ENCODE assay signal across 8 cellular contexts in genomic region chr9:2621678-2622360, GRCh38. TPM values are rescaled to one million over a fixed set of nuclear protein-coding genes. Genes with fewer than 3 reads are reported as not detected.
DNase-seq lines count a peak whose midpoint lies in the region; TF ChIP-seq lines count a peak whose summit lies in the region.

TSS of gene VLDLR (plus strand) at chr9:2621787. CDS start at chr9:2622190, 403 bp downstream.

- intact Hi-C loops in esophagus squamous epithelium (cut with DNase I) (loop anchor here (5.0 kb wide), 1 partner anchor 215 kb away; no protein-coding TSS in a partner anchor), testis (cut with DNase I; ENCODE audit: low total_unique reads) (no loop called here)

- no peaks in the 10 kb centered on the region for H3K9me3 ChIP-seq in esophagus squamous epithelium
- no peaks in the 10 kb centered on the region for H3K9me3 ChIP-seq in muscle layer of colon (ENCODE audit: low read length)
- H3K9me3 ChIP-seq in testis: no peaks in the 10 kb centered on the region

- 0% methylated on average over 2 to 6 of the region's 71 CpGs for WGBS in esophagus squamous epithelium, 2 donors
- WGBS in testis, 2 donors: 1% methylated on average over 19 to 48 of the region's 71 CpGs

- TF ChIP-seq CTCF in HFF-Myc (IDR thresholded peaks at IDR 0.05; ENCODE audit: low read depth, low read length, missing control alignments) (no peak), esophagus squamous epithelium (IDR thresholded peaks at IDR 0.05) (no peak), testis (IDR thresholded peaks at IDR 0.05) (no peak)

- H3K9ac ChIP-seq in muscle layer of colon (ENCODE audit: low read length): no peak within 1 kb of the TSS

- H3K36me3 ChIP-seq in esophagus squamous epithelium (no peaks in the 10 kb centered on the region), muscle layer of colon (ENCODE audit: insufficient read depth, low read length) (no peaks in the 10 kb centered on the region), testis (ENCODE audit: low read depth, missing control alignments) (no peaks in the 10 kb centered on the region)

- H3K27ac ChIP-seq in esophagus squamous epithelium (peak within 1 kb of the TSS; percentile 82 to 91 (median 86)), muscle layer of colon (ENCODE audit: low read depth, low read length) (peak within 1 kb of the TSS; percentile 0), testis (peak within 1 kb of the TSS; percentile 74 to 76)

- DNase-seq in NCI-H1694 treated with DMSO at 0.1 percent for 48 hours (lab: John Stamatoyannopoulos, UW): peak; percentile 43
- no peak for DNase-seq in NCI-H1694 (lab: John Stamatoyannopoulos, UW)
- DNase-seq in HFF-Myc (ENCODE audit: extremely low read depth, low read depth): no peak
- DNase-seq in NCI-H1092 (lab: John Stamatoyannopoulos, UW): peak; percentile 64
- peak; percentile 77 for DNase-seq in activated CD8-positive, alpha-beta memory T cell treated with anti-CD3 and anti-CD28 coated beads for 24 hours
- DNase-seq in esophagus squamous epithelium (lab: John Stamatoyannopoulos, UW): no peak
- peak; percentile 67 for DNase-seq in testis

- H3K27me3 ChIP-seq in esophagus squamous epithelium: peaks cover 0 to 35% (median 0%) of the 10 kb centered on the region in 4 donors
- H3K27me3 ChIP-seq in muscle layer of colon (ENCODE audit: control insufficient read depth in 1 of 2, insufficient read depth in 2 of 2, low read length in 2 of 2): peaks cover 0 to 4% of the 10 kb centered on the region in 2 donors
- H3K27me3 ChIP-seq in testis: no peaks in the 10 kb centered on the region

- H3K4me3 ChIP-seq in HFF-Myc (replicated peaks; ENCODE audit: low read depth, low read length) (peak within 1 kb of the TSS; percentile 34), esophagus squamous epithelium (peak within 1 kb of the TSS; percentile 65 to 88 (median 82)), muscle layer of colon (ENCODE audit: low read depth in 1 of 2, low read length in 2 of 2) (peak within 1 kb of the TSS; percentile 67 to 73), testis (peak within 1 kb of the TSS; percentile 69 to 70)

- H3K4me1 ChIP-seq in esophagus squamous epithelium: peaks cover 11 to 43% (median 17%) of the 10 kb centered on the region in 3 donors
- H3K4me1 ChIP-seq in muscle layer of colon (ENCODE audit: insufficient read depth, low read length): peaks cover 6% of the 10 kb centered on the region
- peaks cover 7% of the 10 kb centered on the region for H3K4me1 ChIP-seq in testis

- TF ChIP-seq POLR2A in esophagus squamous epithelium (IDR thresholded peaks at IDR 0.05) (no peak), testis (IDR thresholded peaks at IDR 0.05) (no peak)

RNA-seq across cellular contexts. Expression of gene VLDLR, which starts in this region (rescaled TPM):
- total RNA-seq in esophagus squamous epithelium (10 to 100 TPM; 12.4 to 20.2 (median 15.7) TPM), testis (10 to 100 TPM; 15.6 to 17.4 TPM)
- polyA plus RNA-seq in testis (ENCODE audit: insufficient read depth, low read depth, low replicate concordance): 30.0 TPM

Comparison
In these comparisons a context has a peak if more than half of its experiments do, and no peak if none do; other contexts are left out.
1. DNase-seq: peak in NCI-H1694 treated with DMSO at 0.1 percent for 48 hours (single experiment), NCI-H1092 (single experiment), activated CD8-positive, alpha-beta memory T cell treated with anti-CD3 and anti-CD28 coated beads for 24 hours (single experiment) and testis (single experiment); none in NCI-H1694 (single experiment), HFF-Myc (single experiment) and esophagus squamous epithelium (single experiment).
2. H3K27ac ChIP-seq: peak in every context shown above with its lines; median percentile 86 in esophagus squamous epithelium; 75 in testis; 0 in muscle layer of colon.
3. Peak in every context shown above with its lines, with median percentiles within 50 percentile points of each other: H3K4me3 ChIP-seq.